Comparison of ENCODE assay signal across 21 cellular contexts in the genomic region with DNA sequence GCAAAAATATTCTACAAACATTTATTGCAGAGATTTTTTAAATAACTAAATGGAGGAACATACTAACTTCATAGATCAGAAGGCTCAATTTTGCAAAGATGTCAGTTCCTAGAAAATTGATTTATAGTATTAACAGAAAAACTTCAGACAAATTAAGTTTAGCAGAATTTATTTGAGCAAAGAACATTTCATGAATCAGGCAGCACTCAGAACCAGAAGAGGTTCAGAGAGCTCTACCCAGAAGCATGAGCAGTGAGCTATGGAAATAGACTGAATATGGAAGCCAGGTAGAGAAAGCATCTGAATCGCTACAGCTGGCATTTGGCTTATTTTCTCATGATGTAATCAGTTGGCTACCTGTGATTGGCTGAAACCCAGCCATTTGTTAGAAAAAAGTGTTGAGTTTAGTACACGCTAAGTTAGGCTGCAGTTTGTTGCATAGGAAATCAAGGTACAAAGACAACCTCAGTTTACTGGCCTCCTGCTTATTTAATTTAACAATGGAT.
"Had no signal": no experiment of that assay in that cellular context is flagged by ENCODE, and none has a peak within 500 bp of the region (broad histone marks: within the 10 kb centered on the region; RNA-seq: fewer than 3 reads in every experiment).

No MANE protein-coding gene starts in this region.

- H3K4me3 Mint-ChIP-seq: immature natural killer cell had no signal

- H3K4me1 ChIP-seq: colonic mucosa, foreskin keratinocyte, psoas muscle had no signal

- H3K27ac ChIP-seq: colonic mucosa, foreskin keratinocyte, neutrophil, psoas muscle, sigmoid colon, skin epidermis, stomach, thoracic aorta, transverse colon had no signal

- H3K9me3 Mint-ChIP-seq: immature natural killer cell had no signal

- H3K36me3 ChIP-seq: colonic mucosa, neutrophil, sigmoid colon, stomach, thoracic aorta, transverse colon had no signal

- H3K27me3 ChIP-seq: colonic mucosa, sigmoid colon, stomach, transverse colon had no signal

- DNase-seq: colonic mucosa; dermis blood vessel endothelial cell; erythroblast; foreskin keratinocyte; immature natural killer cell; left colon; left ventricle myocardium superior; mesenchymal stem cell; midbrain; psoas muscle; sigmoid colon; stimulated activated CD4-positive, alpha-beta T cell treated with anti-CD3 and anti-CD28 coated beads, Interleukin-2, amount 100 ng/mL, for 24 hours; stimulated activated CD4-positive, alpha-beta T cell treated with anti-CD3 and anti-CD28 coated beads, Interleukin-4, amount 100 ng/mL, for 4 hours; stimulated activated naive CD4-positive, alpha-beta T cell; stomach; substantia nigra; transverse colon had no signal

- H3K9me3 ChIP-seq: colonic mucosa, neutrophil, psoas muscle, sigmoid colon, thoracic aorta, transverse colon had no signal

- ATAC-seq: foreskin keratinocyte, left colon, left ventricle myocardium superior, psoas muscle had no signal

- H3K4me3 ChIP-seq: colonic mucosa, lung, psoas muscle, sigmoid colon, skin epidermis, stomach, thoracic aorta, transverse colon had no signal
